In the genomic region with DNA sequence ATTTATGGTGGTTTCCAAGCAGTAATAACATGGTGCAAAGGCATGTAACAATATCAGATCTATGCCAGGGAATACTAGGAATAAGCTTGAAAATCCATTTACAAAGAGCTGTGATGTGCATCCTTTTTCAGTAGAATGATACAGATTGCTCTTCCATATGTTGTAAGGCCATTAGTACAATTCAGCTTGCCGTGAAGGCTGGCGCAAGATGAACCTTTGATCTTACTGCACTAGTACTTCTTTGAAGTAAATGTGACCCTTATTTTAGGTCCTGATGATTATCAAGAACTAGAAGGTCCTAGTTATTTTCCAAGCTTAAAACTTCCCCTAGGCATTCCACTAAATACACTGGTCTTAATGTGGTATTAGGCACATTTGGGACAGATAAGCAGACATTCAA, we compare ENCODE assay signal across 29 cellular contexts.
"Had no signal": no experiment of that assay in that cellular context is flagged by ENCODE, and none has a peak within 500 bp of the region (broad histone marks: within the 10 kb centered on the region; RNA-seq: fewer than 3 reads in every experiment).

No MANE protein-coding gene starts in this region.

- H3K9me3 Mint-ChIP-seq: dendritic cell treated with granulocyte-macrophage colony-stimulating factor and Interleukin-4, amounts not matched to agents 40 ng/mL and 50 ng/mL, for 4 days; effector memory CD8-positive, alpha-beta T cell; endodermal cell had no signal

- H3K4me3 Mint-ChIP-seq: dendritic cell treated with granulocyte-macrophage colony-stimulating factor and Interleukin-4, amounts not matched to agents 40 ng/mL and 50 ng/mL, for 4 days; effector memory CD8-positive, alpha-beta T cell; endodermal cell had no signal

- H3K27ac ChIP-seq: colonic mucosa, coronary artery, dorsolateral prefrontal cortex, epithelial cell of prostate, esophagus muscularis mucosa, esophagus squamous epithelium, foreskin keratinocyte, gastrocnemius medialis, gastroesophageal sphincter, heart left ventricle, heart right ventricle had no signal

- H3K27ac Mint-ChIP-seq: dendritic cell treated with granulocyte-macrophage colony-stimulating factor and Interleukin-4, amounts not matched to agents 40 ng/mL and 50 ng/mL, for 4 days; endodermal cell had no signal

- H3K27me3 Mint-ChIP-seq: dendritic cell treated with granulocyte-macrophage colony-stimulating factor and Interleukin-4, amounts not matched to agents 40 ng/mL and 50 ng/mL, for 4 days; effector memory CD8-positive, alpha-beta T cell had no signal

- FAIRE-seq: colon, endometrium, endothelial cell of umbilical vein, frontal cortex had no signal

- H3K4me1 Mint-ChIP-seq: endodermal cell had no signal

- H3K27me3 ChIP-seq: colonic mucosa, dorsolateral prefrontal cortex, esophagus muscularis mucosa, esophagus squamous epithelium, foreskin keratinocyte, gastrocnemius medialis, gastroesophageal sphincter, heart left ventricle, heart right ventricle had no signal

- DNase-seq: colonic mucosa; cortex of kidney; dermis blood vessel endothelial cell; dorsolateral prefrontal cortex; effector CD4-positive, alpha-beta T cell; effector CD8-positive, alpha-beta T cell; effector memory CD4-positive, alpha-beta T cell; effector memory CD8-positive, alpha-beta T cell; endodermal cell; erythroblast; esophagus squamous epithelium; foreskin fibroblast; foreskin keratinocyte; foreskin melanocyte; gastrocnemius medialis; glutamatergic neuron; head of caudate nucleus; heart left ventricle; heart right ventricle had no signal

- H3K9me3 ChIP-seq: colonic mucosa, esophagus muscularis mucosa, esophagus squamous epithelium, gastrocnemius medialis, gastroesophageal sphincter, heart left ventricle, heart right ventricle had no signal

- H3K36me3 ChIP-seq: colonic mucosa, esophagus muscularis mucosa, esophagus squamous epithelium, gastrocnemius medialis, gastroesophageal sphincter, heart left ventricle, heart right ventricle had no signal

- H3K4me1 ChIP-seq: colonic mucosa, esophagus muscularis mucosa, esophagus squamous epithelium, gastrocnemius medialis, gastroesophageal sphincter, heart left ventricle, heart right ventricle had no signal

- ATAC-seq: effector memory CD8-positive, alpha-beta T cell; esophagus mucosa; gastrocnemius medialis; gastroesophageal sphincter; heart left ventricle; heart right ventricle had no signal

- H3K4me3 ChIP-seq: colonic mucosa, coronary artery, dorsolateral prefrontal cortex, esophagus muscularis mucosa, esophagus squamous epithelium, gastrocnemius medialis, gastroesophageal sphincter, heart left ventricle, heart right ventricle had no signal
